ENCODE assay signal across 8 cellular contexts in genomic region chr21:25607151-25607811, GRCh38. TPM values are rescaled to one million over a fixed set of nuclear protein-coding genes. Genes with fewer than 3 reads are reported as not detected.
DNase-seq lines count a peak whose midpoint lies in the region; ATAC-seq and TF ChIP-seq lines count a peak whose summit lies in the region.

MRPL39 (minus strand) TSS chr21:25607481; CDS start chr21:25607475, 6 bp downstream.

- peak; percentile 42 to 46 (median 45) for TF ChIP-seq CTCF in ascending aorta (IDR thresholded peaks at IDR 0.05)

- H3K27me3 ChIP-seq in ascending aorta: no peaks in the 10 kb centered on the region

- ATAC-seq in GM18499 (IDR thresholded peaks at IDR 0.05; ENCODE audit: insufficient read depth, unreplicated experiment) (peak; percentile 81), HG02943 (IDR thresholded peaks at IDR 0.05; ENCODE audit: low read depth, unreplicated experiment) (peak; percentile 94)

- intact Hi-C loops in T-helper 2 cell treated with Interferon-gamma antibody and Interleukin-4, amounts not matched to agents 100 ng/mL and 5 ng/mL, for 36 hours (cut with micrococcal nuclease): loop anchor here (1.0 to 10.0 kb wide), 7 partner anchors 34 to 1240 kb away; partner anchors contain the start of genes ADAMTS1 and APP
- intact Hi-C loops in ascending aorta (cut with DNase I): loop anchor here (5.0 to 10.0 kb wide), 2 partner anchors 45 to 128 kb away; partner anchors contain the start of genes ATP5PF and GABPA

- H3K4me1 ChIP-seq in ascending aorta: peaks cover 0 to 14% of the 10 kb centered on the region in 2 donors

- H3K9me3 ChIP-seq in ascending aorta: no peaks in the 10 kb centered on the region

- DNase-seq in NCI-H187 (lab: John Stamatoyannopoulos, UW) (peak; percentile 53 to 71), ascending aorta (ENCODE audit: low spot score in 2 of 2) (peak; percentile 25 to 89), hepatic stellate cell (ENCODE audit: low spot score) (peak; percentile 91), renal cortical epithelial cell (ENCODE audit: low read depth) (peak; percentile 69), OCI-M2 (lab: John Stamatoyannopoulos, UW; ENCODE audit: unreplicated experiment) (no peak)

- H3K36me3 ChIP-seq in ascending aorta: peaks cover 0 to 19% of the 10 kb centered on the region in 2 donors

- peak within 1 kb of the TSS; percentile 78 to 94 for H3K4me3 ChIP-seq in ascending aorta

- peak within 1 kb of the TSS; percentile 71 to 89 for H3K27ac ChIP-seq in ascending aorta

RNA-seq across cellular contexts. Expression of gene MRPL39, which starts in this region (rescaled TPM):
- total RNA-seq in T-helper 2 cell treated with Interferon-gamma antibody and Interleukin-4, amounts not matched to agents 100 ng/mL and 5 ng/mL, for 36 hours: 33.6 and 35.2 TPM in 2 replicates
- total RNA-seq in ascending aorta (26.1 TPM), renal cortical epithelial cell (34.2 and 76.1 TPM in 2 replicates)
